Comparison of ENCODE assay signal across 11 cellular contexts in the genomic region with DNA sequence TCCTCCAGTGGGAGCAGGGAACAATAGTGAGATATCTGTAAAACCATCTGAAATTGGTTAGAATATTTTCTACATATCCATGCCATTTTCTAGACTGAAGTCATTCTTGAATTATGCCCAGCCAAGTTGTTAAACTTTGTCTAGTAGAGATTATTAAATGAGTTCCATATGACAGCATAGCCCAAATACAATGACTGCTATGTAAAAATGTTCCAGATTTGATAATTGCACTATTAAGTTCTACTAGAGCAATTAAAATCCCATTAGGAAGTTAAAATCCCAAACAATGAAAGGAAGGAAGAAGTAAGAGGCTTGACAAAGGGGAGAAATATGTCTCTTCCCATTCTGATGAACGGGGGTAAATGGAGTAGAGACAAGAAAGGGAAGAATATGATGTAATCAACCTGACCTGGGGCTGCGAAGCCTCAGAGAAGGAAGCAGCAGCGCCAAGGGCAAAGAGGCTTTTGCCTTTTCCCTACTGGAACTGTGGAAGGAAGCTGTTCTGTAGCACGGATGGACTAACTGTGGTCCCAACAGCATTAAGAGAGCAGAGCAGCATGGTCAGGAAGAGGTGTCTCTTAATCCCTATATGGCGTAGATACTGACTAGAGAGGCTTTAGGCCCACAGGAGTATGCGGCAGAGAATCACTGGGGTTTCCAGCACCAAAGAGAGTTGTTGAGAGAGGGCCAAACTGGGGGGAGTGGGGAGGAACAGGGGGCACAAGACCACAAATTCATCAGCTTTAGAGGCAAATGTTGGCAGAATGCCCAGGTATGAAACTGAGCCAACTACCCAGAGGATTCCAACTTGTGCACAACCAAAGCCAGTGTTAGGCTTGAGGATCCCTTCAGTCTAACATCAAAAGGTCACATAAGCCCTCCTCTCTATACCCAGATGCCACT. TPM values are rescaled to one million over a fixed set of nuclear protein-coding genes. Genes with fewer than 3 reads are reported as not detected.
DNase-seq lines count a peak whose midpoint lies in the region; ATAC-seq, FAIRE-seq and TF ChIP-seq lines count a peak whose summit lies in the region.
"Had no signal": no experiment of that assay in that cellular context is flagged by ENCODE, and none has a peak within 500 bp of the region (broad histone marks: within the 10 kb centered on the region; RNA-seq: fewer than 3 reads in every experiment).

No MANE protein-coding gene starts in this region.

- H3K9me3 ChIP-seq in lower lobe of right lung, result no peaks in the 10 kb centered on the region
- H3K9me3 ChIP-seq: Caco-2, thoracic aorta had no signal

- intact Hi-C loops in lower lobe of right lung (cut with DNase I), result no loop called here

- H3K27me3 ChIP-seq in lower lobe of right lung (ENCODE audit: low read depth), result no peaks in the 10 kb centered on the region

- H3K4me1 ChIP-seq in lower lobe of right lung, result no peaks in the 10 kb centered on the region
- H3K4me1 ChIP-seq: Caco-2 had no signal

- H3K4me1 Mint-ChIP-seq in brain, result peaks cover 31% of the 10 kb centered on the region

- peak overlapping the region; percentile 2 to 94 (median 87) for H3K27ac Mint-ChIP-seq in brain

- DNase-seq in AG08395 (ENCODE audit: low spot score) (peak; percentile 81), NB4 (ENCODE audit: low read depth) (peak; percentile 10), lower lobe of right lung (no peak), GM19239 (ENCODE audit: insufficient read length, low spot score) (no peak), GDM1 (lab: John Stamatoyannopoulos, UW) (no peak)
- DNase-seq in stimulated activated CD4-positive, alpha-beta T cell treated with anti-CD3 and anti-CD28 coated beads, Interleukin-15, amount 100 ng/mL, for 24 hours, result no peak
- DNase-seq: Caco-2 had no signal

- no peaks in the 10 kb centered on the region for H3K27me3 Mint-ChIP-seq in brain

- ATAC-seq in lower lobe of right lung, result peak in 1 of 2 donors; percentile 53
- no peak for ATAC-seq in HG03045 (IDR thresholded peaks at IDR 0.05; ENCODE audit: unreplicated experiment)

- H3K9me3 Mint-ChIP-seq in brain, result peaks cover 0 to 10% (median 6%) of the 10 kb centered on the region in 5 experiments

- H3K4me3 ChIP-seq in NB4 (ENCODE audit: low read depth, low read length), result no peak overlapping the region
- H3K4me3 ChIP-seq in lower lobe of right lung, result no peak overlapping the region
- H3K4me3 ChIP-seq: thoracic aorta had no signal

- H3K27ac ChIP-seq in lower lobe of right lung, result peak overlapping the region; percentile 36
- H3K27ac ChIP-seq: thoracic aorta had no signal

- H3K36me3 ChIP-seq in lower lobe of right lung, result peaks cover 4% of the 10 kb centered on the region
- H3K36me3 ChIP-seq: thoracic aorta had no signal

- no peak for TF ChIP-seq CTCF in NB4 (IDR thresholded peaks at IDR 0.05; ENCODE audit: low read depth, low read length)
- no peak for TF ChIP-seq CTCF in brain (conservative IDR thresholded peaks at IDR 0.05)
- no peak for TF ChIP-seq CTCF in lower lobe of right lung (IDR thresholded peaks at IDR 0.05)

- peak overlapping the region in 2 of 5 experiments; percentile 8 to 44 for H3K4me3 Mint-ChIP-seq in brain

- TF ChIP-seq POLR2A in NB4 (IDR thresholded peaks at IDR 0.05; ENCODE audit: extremely low read depth, insufficient read length), result no peak

- no peak for FAIRE-seq in GM19239 (lab: Jason Lieb, UNC)
- FAIRE-seq: keratinocyte had no signal

- peaks cover 32% of the 10 kb centered on the region for H3K36me3 Mint-ChIP-seq in brain

RNA-seq across cellular contexts. Expression of gene RRP8, which starts 26.7 kb away (rescaled TPM):
- 12.9 TPM for polyA plus RNA-seq in brain (ENCODE audit: insufficient read depth, low read depth, low replicate concordance)
- 16.5 TPM for total RNA-seq in lower lobe of right lung

RNA-seq across cellular contexts. Expression of gene ILK, which starts 26.9 kb away (rescaled TPM):
- polyA plus RNA-seq in brain (ENCODE audit: insufficient read depth, low read depth, low replicate concordance), result 91.0 TPM
- total RNA-seq in lower lobe of right lung, result 135 TPM

RNA-seq across cellular contexts. Expression of gene TAF10, which starts 35.3 kb away (rescaled TPM):
- polyA plus RNA-seq in brain (ENCODE audit: insufficient read depth, low read depth, low replicate concordance), result 147 TPM
- total RNA-seq in lower lobe of right lung, result 112 TPM

RNA-seq across cellular contexts. Expression of gene TPP1, which starts 42.5 kb away (rescaled TPM):
- polyA plus RNA-seq in brain (ENCODE audit: insufficient read depth, low read depth, low replicate concordance), result 123 TPM
- total RNA-seq in lower lobe of right lung, result 231 TPM

Comparison
In these comparisons a context has a peak if more than half of its experiments do, and no peak if none do; other contexts are left out.
1. DNase-seq: peak in AG08395 (single experiment) and NB4 (single experiment); none in lower lobe of right lung (single experiment), stimulated activated CD4-positive, alpha-beta T cell treated with anti-CD3 and anti-CD28 coated beads, Interleukin-15, amount 100 ng/mL, for 24 hours (single experiment), GM19239 (single experiment) and GDM1 (single experiment).